ENCODE assay signal across 30 cellular contexts in the genomic region with DNA sequence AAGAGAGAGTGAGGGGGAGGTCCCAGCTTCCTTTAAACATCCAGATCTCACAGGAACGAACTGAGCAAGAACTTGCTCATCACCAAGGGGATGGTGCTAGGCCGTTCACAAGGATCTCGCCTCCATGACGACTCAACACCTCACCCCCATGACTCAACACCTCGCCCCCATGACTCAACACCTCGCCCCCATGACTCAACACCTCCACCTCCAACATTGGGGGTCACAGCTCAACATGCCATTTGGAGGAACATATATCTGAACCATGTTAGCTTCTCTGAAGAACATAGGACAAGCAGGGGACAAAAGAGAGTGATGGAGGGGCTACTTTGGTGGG.
DNase-seq lines count a peak whose midpoint lies in the region; ATAC-seq, FAIRE-seq and TF ChIP-seq lines count a peak whose summit lies in the region.
"Had no signal": no experiment of that assay in that cellular context is flagged by ENCODE, and none has a peak within 500 bp of the region (broad histone marks: within the 10 kb centered on the region; RNA-seq: fewer than 3 reads in every experiment).

No MANE protein-coding gene starts in this region.

- H2BK12ac ChIP-seq in H1 (ENCODE audit: low read depth, low read length) = no peak overlapping the region

- peaks cover 6% of the 10 kb centered on the region for H3K27me3 ChIP-seq in MG63
- H3K27me3 ChIP-seq in H1 (replicated peaks in 1 of 4; ENCODE audit: control insufficient read depth in 3 of 4, extremely low read depth in 1 of 4, insufficient read depth in 3 of 4, low read length in 3 of 4) = peaks cover 0 to 2% (median 0%) of the 10 kb centered on the region in 4 experiments; a peak in 2 of 7 replicates
- H3K27me3 ChIP-seq in stomach = peaks cover 0 to 92% (median 13%) of the 10 kb centered on the region in 3 donors
- H3K27me3 ChIP-seq in neural progenitor cell = no peaks in the 10 kb centered on the region
- H3K27me3 ChIP-seq: ascending aorta had no signal

- no peaks in the 10 kb centered on the region for H3K27me3 Mint-ChIP-seq in activated T-helper 2 cell treated with anti-CD3 and anti-CD28 coated beads, Interferon-gamma antibody, Interleukin-2, Interleukin-4, amounts not matched to agents 10 μg/mL and 5 μg/mL and 100 μg/mL, durations not matched to agents 14 hours and 24 hours and 36 hours (ENCODE audit: low read depth)
- peaks cover 10% of the 10 kb centered on the region for H3K27me3 Mint-ChIP-seq in neural progenitor cell (ENCODE audit: insufficient read depth, low read depth)

- CTCF ChIA-PET in A549 (lab: Yijun Ruan, JAX) (no interaction called here), H1 (lab: Charles Lee; ENCODE audit: partially characterized antibody) (interaction anchor here (0.6 to 2.5 kb wide), 8 partner anchors 10 to 102 kb away, joined by 3 to 9 read pairs (median 3); no protein-coding TSS in a partner anchor)

- H3K14ac ChIP-seq in H1 (ENCODE audit: insufficient read length) = no peak overlapping the region

- 3% methylated on average over 6 of the region's 6 CpGs for WGBS in A549 (ENCODE audit: missing lambda C conversion rate)
- 74% methylated on average over 6 of the region's 6 CpGs; no CpG with 5 or more reads in 1 of the 2 experiments for WGBS in H1 (ENCODE audit: extremely low coverage in 1 of 2, insufficient coverage in 1 of 2, insufficient read length in 1 of 2, insufficient replicate concordance in 2 of 2, low coverage in 1 of 2, low lambda C conversion rate in 2 of 2, missing lambda C conversion rate in 1 of 2), 2 experiments
- 30 to 48% (median 45%) methylated on average over 6 of the region's 6 CpGs for WGBS in stomach, 5 donors

- no peaks in the 10 kb centered on the region for H3K23me2 ChIP-seq in H1 (ENCODE audit: low read depth, low read length)

- H3K4me3 ChIP-seq in A549 (no peak overlapping the region), MG63 (no peak overlapping the region), H1 (ENCODE audit: extremely low read depth in 1 of 4, insufficient read depth in 2 of 4, low read depth in 3 of 4, low read length in 4 of 4) (no peak overlapping the region), stomach (no peak overlapping the region), neural progenitor cell (no peak overlapping the region)
- H3K4me3 ChIP-seq: ascending aorta, coronary artery, suprapubic skin had no signal

- H2AFZ ChIP-seq in H1 (ENCODE audit: low read length) (no peak overlapping the region), neural progenitor cell (replicated peaks) (no peak overlapping the region)

- no peak overlapping the region for H2BK5ac ChIP-seq in H1 (ENCODE audit: low read depth, low read length)

- H3K9ac ChIP-seq in H1 (replicated peaks in 1 of 4; ENCODE audit: extremely low read depth in 1 of 4, low read depth in 3 of 4, low read length in 3 of 4) (no peak overlapping the region), neural progenitor cell (no peak overlapping the region)

- no peak overlapping the region for H4K91ac ChIP-seq in H1 (replicated peaks; ENCODE audit: insufficient read length, low read length)

- ATAC-seq in A549 = no peak
- ATAC-seq: effector memory CD8-positive, alpha-beta T cell; esophagus mucosa; sciatic nerve; stimulated activated naive B cell treated with anti-CD40 and anti-IgM and Interleukin-4, amounts not matched to agents 10 μg/mL and 1 μg/mL and 100 μg/mL, for 72 hours had no signal

- H3K9me3 Mint-ChIP-seq in activated T-helper 2 cell treated with anti-CD3 and anti-CD28 coated beads, Interferon-gamma antibody, Interleukin-2, Interleukin-4, amounts not matched to agents 10 μg/mL and 5 μg/mL and 100 μg/mL, durations not matched to agents 14 hours and 24 hours and 36 hours = peaks cover 22% of the 10 kb centered on the region
- no peaks in the 10 kb centered on the region for H3K9me3 Mint-ChIP-seq in neural progenitor cell

- no peak overlapping the region for H3K27ac Mint-ChIP-seq in activated T-helper 2 cell treated with anti-CD3 and anti-CD28 coated beads, Interferon-gamma antibody, Interleukin-2, Interleukin-4, amounts not matched to agents 10 μg/mL and 5 μg/mL and 100 μg/mL, durations not matched to agents 14 hours and 24 hours and 36 hours
- no peak overlapping the region for H3K27ac Mint-ChIP-seq in neural progenitor cell
- H3K27ac Mint-ChIP-seq: activated naive CD8-positive, alpha-beta T cell; effector memory CD8-positive, alpha-beta T cell; IgD-negative memory B cell; memory B cell; progenitor cell of endocrine pancreas; stimulated activated naive B cell treated with anti-CD40 and anti-IgM and Interleukin-4, amounts not matched to agents 10 μg/mL and 1 μg/mL and 100 μg/mL, for 72 hours had no signal

- H4K8ac ChIP-seq in H1 (ENCODE audit: extremely low read depth, insufficient read depth, low read length) = no peak overlapping the region

- TF ChIP-seq EP300 in A549 (IDR thresholded peaks at IDR 0.05) = no peak
- TF ChIP-seq EP300 in H1 (IDR thresholded peaks at IDR 0.05; ENCODE audit: borderline replicate concordance in 1 of 2, low read depth in 2 of 2, low read length in 2 of 2) = no peak
- no peak for TF ChIP-seq EP300 in stomach (IDR thresholded peaks at IDR 0.05)

- FAIRE-seq in A549 (lab: Jason Lieb, UNC) (no peak), H1 (lab: Jason Lieb, UNC) (no peak)
- FAIRE-seq: frontal cortex had no signal

- H2BK120ac ChIP-seq in H1 (replicated peaks; ENCODE audit: low read depth, low read length) = no peak overlapping the region

- H3K79me1 ChIP-seq in H1 (ENCODE audit: low read depth, low read length) = no peaks in the 10 kb centered on the region

- H3K79me2 ChIP-seq in H1 (ENCODE audit: control insufficient read depth in 1 of 2, insufficient read depth in 2 of 2, low read length in 2 of 2) = no peaks in the 10 kb centered on the region
- no peaks in the 10 kb centered on the region for H3K79me2 ChIP-seq in neural progenitor cell (ENCODE audit: low read depth)

- TF ChIP-seq RAD21 in A549 (conservative IDR thresholded peaks at IDR 0.05 in 1 of 2, IDR thresholded peaks at IDR 0.05 in 1 of 2) = no peak
- no peak for TF ChIP-seq RAD21 in H1 (IDR thresholded peaks at IDR 0.05 in 1 of 2, conservative IDR thresholded peaks at IDR 0.05 in 1 of 2; ENCODE audit: low read depth in 2 of 2, low read length in 2 of 2)

- no peak overlapping the region for H3K23ac ChIP-seq in H1 (ENCODE audit: insufficient read length)

- H2BK20ac ChIP-seq in H1 (ENCODE audit: low read length) = no peak overlapping the region

- H3K4me3 Mint-ChIP-seq in activated T-helper 2 cell treated with anti-CD3 and anti-CD28 coated beads, Interferon-gamma antibody, Interleukin-2, Interleukin-4, amounts not matched to agents 10 μg/mL and 5 μg/mL and 100 μg/mL, durations not matched to agents 14 hours and 24 hours and 36 hours (ENCODE audit: low read depth) = no peak overlapping the region
- no peak overlapping the region for H3K4me3 Mint-ChIP-seq in neural progenitor cell
- H3K4me3 Mint-ChIP-seq: activated naive CD8-positive, alpha-beta T cell; effector memory CD8-positive, alpha-beta T cell; IgD-negative memory B cell; memory B cell; stimulated activated naive B cell treated with anti-CD40 and anti-IgM and Interleukin-4, amounts not matched to agents 10 μg/mL and 1 μg/mL and 100 μg/mL, for 72 hours had no signal

- DNase-seq in A549 (ENCODE audit: low read depth in 1 of 2, low spot score in 1 of 2) (peak in 1 of 2 experiments; percentile 13), ELR (ENCODE audit: low read depth) (peak; percentile 49), MG63 (peak; percentile 20), H1 (ENCODE audit: low read depth in 1 of 2, low spot score in 2 of 2) (no peak), stomach (no peak), neural progenitor cell (ENCODE audit: low spot score) (no peak), inferior parietal cortex (ENCODE audit: extremely low spot score) (no peak)
- no peak for DNase-seq in activated T-helper 2 cell treated with anti-CD3 and anti-CD28 coated beads, Interferon-gamma antibody, Interleukin-2, Interleukin-4, amounts not matched to agents 10 μg/mL and 5 μg/mL and 100 μg/mL, durations not matched to agents 14 hours and 24 hours and 36 hours (ENCODE audit: low spot score)
- DNase-seq: activated CD4-positive, alpha-beta T cell treated with anti-CD3 and anti-CD28 coated beads, Interleukin-2, amount 50 U/mL, for 1 hour; activated CD8-positive, alpha-beta memory T cell treated with anti-CD3 and anti-CD28 coated beads, Interleukin-2, amount 50 U/mL, for 4 hours; C1 segment of cervical spinal cord; Caco-2; DMS79; effector memory CD8-positive, alpha-beta T cell; NCI-H2029; NCI-H69; RPMI8226; stimulated activated CD4-positive, alpha-beta T cell treated with anti-CD3 and anti-CD28 coated beads, Interleukin-4, amount 100 ng/mL, for 4 hours; stimulated activated naive B cell treated with anti-CD40 and anti-IgM and Interleukin-4, amounts not matched to agents 10 μg/mL and 1 μg/mL and 100 μg/mL, for 72 hours had no signal

- H3F3A ChIP-seq in neural progenitor cell (ENCODE audit: low read depth) = peaks cover 20% of the 10 kb centered on the region

- no peaks in the 10 kb centered on the region for H3K36me3 Mint-ChIP-seq in activated T-helper 2 cell treated with anti-CD3 and anti-CD28 coated beads, Interferon-gamma antibody, Interleukin-2, Interleukin-4, amounts not matched to agents 10 μg/mL and 5 μg/mL and 100 μg/mL, durations not matched to agents 14 hours and 24 hours and 36 hours (ENCODE audit: low read depth)
- H3K36me3 Mint-ChIP-seq in neural progenitor cell = no peaks in the 10 kb centered on the region
- H3K36me3 Mint-ChIP-seq: activated naive CD8-positive, alpha-beta T cell; IgD-negative memory B cell had no signal

- no peak overlapping the region for H3K4me2 ChIP-seq in A549
- no peak overlapping the region for H3K4me2 ChIP-seq in H1 (ENCODE audit: insufficient read depth in 1 of 2, low read depth in 2 of 2, low read length in 2 of 2)
- H3K4me2 ChIP-seq in neural progenitor cell = no peak overlapping the region

- no peak overlapping the region for H4K5ac ChIP-seq in H1 (ENCODE audit: insufficient read length, low read depth, low read length)

- H3K4ac ChIP-seq in H1 (replicated peaks; ENCODE audit: insufficient read length, low read depth, low read length) = no peak overlapping the region

- POLR2A ChIA-PET in A549 (lab: Yijun Ruan, JAX) (no interaction called here), H1 (lab: Charles Lee; ENCODE audit: partially characterized antibody) (interaction anchor here (1.1 kb wide), 1 partner anchor 13 kb away, joined by 3 read pairs; no protein-coding TSS in a partner anchor)

- H2BK15ac ChIP-seq in H1 (ENCODE audit: low read length) = 0 out of 2 replicates have a peak overlapping the region, but pooled peaks have one; percentile 48

- no peak overlapping the region for H3K27ac ChIP-seq in A549
- H3K27ac ChIP-seq in H1 (ENCODE audit: low read depth, low read length) = no peak overlapping the region
- no peak overlapping the region for H3K27ac ChIP-seq in stomach
- H3K27ac ChIP-seq in neural progenitor cell = no peak overlapping the region
- H3K27ac ChIP-seq: ascending aorta, coronary artery, suprapubic skin, VCaP had no signal

- H3K18ac ChIP-seq in H1 (ENCODE audit: extremely low read depth, low read length) = no peak overlapping the region

- H2AK5ac ChIP-seq in H1 (ENCODE audit: low read depth, low read length) = no peak overlapping the region

- H3K36me3 ChIP-seq in MG63 = no peaks in the 10 kb centered on the region
- no peaks in the 10 kb centered on the region for H3K36me3 ChIP-seq in H1 (ENCODE audit: control insufficient read depth in 2 of 4, insufficient read depth in 4 of 4, low read length in 3 of 4)
- no peaks in the 10 kb centered on the region for H3K36me3 ChIP-seq in stomach
- H3K36me3 ChIP-seq in neural progenitor cell = no peaks in the 10 kb centered on the region
- H3K36me3 ChIP-seq: ascending aorta, suprapubic skin had no signal

- no peak for TF ChIP-seq POLR2A in A549 (IDR thresholded peaks at IDR 0.05; ENCODE audit: low read length)
- TF ChIP-seq POLR2A in H1 (IDR thresholded peaks at IDR 0.05; ENCODE audit: control extremely low read depth in 1 of 2, low read depth in 2 of 2, low read length in 2 of 2) = no peak
- TF ChIP-seq POLR2A in stomach (IDR thresholded peaks at IDR 0.05) = no peak

- H4K20me1 ChIP-seq in H1 (replicated peaks in 1 of 2; ENCODE audit: control insufficient read depth in 1 of 2, insufficient read depth in 2 of 2, low read length in 2 of 2) (no peaks in the 10 kb centered on the region), neural progenitor cell (ENCODE audit: low read depth) (no peaks in the 10 kb centered on the region)

- H3K56ac ChIP-seq in H1 (replicated peaks; ENCODE audit: insufficient read length, low read depth, low read length) = no peak overlapping the region

- H3K9me3 ChIP-seq in A549 (peaks cover 26% of the 10 kb centered on the region), MG63 (no peaks in the 10 kb centered on the region), H1 (ENCODE audit: insufficient read depth in 2 of 2, low read depth in 1 of 2, low read length in 1 of 2) (peaks cover 0 to 4% of the 10 kb centered on the region in 2 experiments; a peak in 2 of 4 replicates), stomach (peaks cover 0 to 19% (median 15%) of the 10 kb centered on the region in 4 donors), neural progenitor cell (ENCODE audit: low read depth) (no peaks in the 10 kb centered on the region)
- H3K9me3 ChIP-seq: ascending aorta, Caco-2 had no signal

- intact Hi-C loops in stomach (cut with DNase I; ENCODE audit: low total_unique reads) = no loop called here
- intact Hi-C loops in activated T-helper 2 cell treated with anti-CD3 and anti-CD28 coated beads, Interferon-gamma antibody, Interleukin-2, Interleukin-4, amounts not matched to agents 10 μg/mL and 5 μg/mL and 100 μg/mL, durations not matched to agents 14 hours and 24 hours and 36 hours (cut with micrococcal nuclease) = no loop called here

- H3K4me1 ChIP-seq in A549 = no peaks in the 10 kb centered on the region
- peaks cover 0 to 3% (median 0%) of the 10 kb centered on the region in 4 experiments; a peak in 1 of 7 replicates for H3K4me1 ChIP-seq in H1 (replicated peaks in 1 of 4; ENCODE audit: control insufficient read depth in 3 of 4, insufficient read depth in 4 of 4, low read length in 3 of 4)
- no peaks in the 10 kb centered on the region for H3K4me1 ChIP-seq in stomach
- peaks cover 11% of the 10 kb centered on the region for H3K4me1 ChIP-seq in neural progenitor cell
- H3K4me1 ChIP-seq: ascending aorta, Caco-2, suprapubic skin had no signal

- TF ChIP-seq CTCF in A549 (IDR thresholded peaks at IDR 0.05) (no peak), H1 (IDR thresholded peaks at IDR 0.05; ENCODE audit: control extremely low read depth in 1 of 3, insufficient read depth in 1 of 3, low read depth in 1 of 3, low read length in 3 of 3) (no peak), stomach (IDR thresholded peaks at IDR 0.05) (no peak), neural progenitor cell (IDR thresholded peaks at IDR 0.05) (no peak)

- H3K4me1 Mint-ChIP-seq in activated T-helper 2 cell treated with anti-CD3 and anti-CD28 coated beads, Interferon-gamma antibody, Interleukin-2, Interleukin-4, amounts not matched to agents 10 μg/mL and 5 μg/mL and 100 μg/mL, durations not matched to agents 14 hours and 24 hours and 36 hours (ENCODE audit: low read depth) = no peaks in the 10 kb centered on the region
- H3K4me1 Mint-ChIP-seq in neural progenitor cell = peaks cover 6% of the 10 kb centered on the region
- H3K4me1 Mint-ChIP-seq: IgD-negative memory B cell; memory B cell; stimulated activated naive B cell treated with anti-CD40 and anti-IgM and Interleukin-4, amounts not matched to agents 10 μg/mL and 1 μg/mL and 100 μg/mL, for 72 hours had no signal

Comparison
In these comparisons a context has a peak if more than half of its experiments do, and no peak if none do; other contexts are left out.
1. DNase-seq: peak in ELR (single experiment) and MG63 (single experiment); none in H1 (0 of 2), stomach (single experiment), activated T-helper 2 cell treated with anti-CD3 and anti-CD28 coated beads, Interferon-gamma antibody, Interleukin-2, Interleukin-4, amounts not matched to agents 10 μg/mL and 5 μg/mL and 100 μg/mL, durations not matched to agents 14 hours and 24 hours and 36 hours (single experiment), neural progenitor cell (single experiment) and inferior parietal cortex (single experiment).